ENCODE assay signal across 8 cellular contexts in genomic region chr3:65439641-65440040, GRCh38.
DNase-seq lines count a peak whose midpoint lies in the region; TF ChIP-seq lines count a peak whose summit lies in the region.

No MANE protein-coding gene starts in this region.

- H3K27me3 ChIP-seq in fibroblast of lung (ENCODE audit: control insufficient read depth, insufficient read depth, low read length) = no peaks in the 10 kb centered on the region
- no peaks in the 10 kb centered on the region for H3K27me3 ChIP-seq in neuronal stem cell (ENCODE audit: control insufficient read depth in 3 of 3, insufficient read depth in 3 of 3, low read depth in 1 of 3, low read length in 3 of 3)

- no peak overlapping the region for H2BK5ac ChIP-seq in neuronal stem cell (ENCODE audit: low read length)

- H2BK120ac ChIP-seq in neuronal stem cell (ENCODE audit: low read depth, low read length) = no peak overlapping the region

- no peak overlapping the region for H2BK12ac ChIP-seq in neuronal stem cell (ENCODE audit: low read length)

- CTCF ChIA-PET in RWPE1 (lab: Yijun Ruan, JAX) = interaction anchor here (0.6 to 1.4 kb wide), 8 partner anchors 15 to 906 kb away, joined by 3 to 6 read pairs (median 4); no protein-coding TSS in a partner anchor

- H3K4me2 ChIP-seq in fibroblast of lung (ENCODE audit: extremely low read depth, insufficient read depth, low read length) (no peak overlapping the region), neuronal stem cell (ENCODE audit: insufficient read depth, low read length, poor library complexity, severe bottlenecking) (no peak overlapping the region)

- H3K23ac ChIP-seq in neuronal stem cell (ENCODE audit: low read depth, low read length, poor library complexity) = no peak overlapping the region

- H3K14ac ChIP-seq in neuronal stem cell (ENCODE audit: low read length) = no peak overlapping the region

- no peak overlapping the region for H2BK15ac ChIP-seq in neuronal stem cell (ENCODE audit: low read length)

- peak in 11 of 14 donors; percentile 11 to 72 (median 43) for DNase-seq in C1 segment of cervical spinal cord (lab: John Stamatoyannopoulos, UW)
- DNase-seq in HFF-Myc (ENCODE audit: extremely low read depth, low read depth) = peak; percentile 46
- DNase-seq in RWPE1 (ENCODE audit: low spot score) = peak; percentile 47
- DNase-seq in fibroblast of lung (ENCODE audit: low read depth in 2 of 2) = peak; percentile 40 to 76
- peak; percentile 44 for DNase-seq in neuronal stem cell (ENCODE audit: low spot score)
- no peak for DNase-seq in activated gamma-delta T cell treated with Interleukin-2 at 50 U/mL for 16 hours
- DNase-seq in stimulated activated CD4-positive, alpha-beta T cell treated with anti-CD3 and anti-CD28 coated beads, Interleukin-4, amount 100 ng/mL, for 1 hour = no peak
- no peak for DNase-seq in mesenteric fat pad (ENCODE audit: low spot score)

- no peaks in the 10 kb centered on the region for H4K20me1 ChIP-seq in fibroblast of lung (ENCODE audit: control insufficient read depth, extremely low read depth, insufficient read depth, low read length)

- POLR2A ChIA-PET in RWPE1 (lab: Yijun Ruan, JAX; ENCODE audit: low non-redundant PET) = no interaction called here

- no peak overlapping the region for H4K91ac ChIP-seq in neuronal stem cell (ENCODE audit: low read depth, low read length, poor library complexity)

- no peak overlapping the region for H2AFZ ChIP-seq in fibroblast of lung (ENCODE audit: low read length)
- H2AFZ ChIP-seq in neuronal stem cell (ENCODE audit: low read length) = peak overlapping the region; percentile 60

- H3K79me1 ChIP-seq in neuronal stem cell (ENCODE audit: low read depth, low read length) = no peaks in the 10 kb centered on the region

- H3K9ac ChIP-seq in fibroblast of lung (ENCODE audit: insufficient read depth, low read length) = no peak overlapping the region
- H3K9ac ChIP-seq in neuronal stem cell (ENCODE audit: low read depth, low read length, poor library complexity) = no peak overlapping the region

- H3K4me1 ChIP-seq in fibroblast of lung (ENCODE audit: control insufficient read depth, extremely low read depth, insufficient read depth, low read length) (no peaks in the 10 kb centered on the region), neuronal stem cell (ENCODE audit: control insufficient read depth in 2 of 2, insufficient read depth in 1 of 2, low read depth in 1 of 2, low read length in 2 of 2) (peaks cover 2 to 7% of the 10 kb centered on the region in 2 donors)

- no peaks in the 10 kb centered on the region for H3K79me2 ChIP-seq in fibroblast of lung (ENCODE audit: control insufficient read depth, insufficient read depth, low read length)

- no peak overlapping the region for H3K18ac ChIP-seq in neuronal stem cell (ENCODE audit: low read length)

- no CpG with 5 or more reads among the region's 5 CpGs for WGBS in neuronal stem cell (ENCODE audit: extremely low coverage in 2 of 2, insufficient read length in 2 of 2, insufficient replicate concordance in 1 of 2), 2 donors

- H2AK5ac ChIP-seq in neuronal stem cell (ENCODE audit: low read depth, low read length) = no peak overlapping the region

- H3K27ac ChIP-seq in RWPE1 (no peak overlapping the region), fibroblast of lung (ENCODE audit: insufficient read depth, low read length) (no peak overlapping the region), neuronal stem cell (replicated peaks; ENCODE audit: low read length) (no peak overlapping the region)

- TF ChIP-seq CTCF in HFF-Myc (IDR thresholded peaks at IDR 0.05; ENCODE audit: low read depth, low read length, missing control alignments) = peak; percentile 67
- TF ChIP-seq CTCF in RWPE1 (conservative IDR thresholded peaks at IDR 0.05; ENCODE audit: low read depth) = peak; percentile 26; the same call in 1 of the 2 replicates
- TF ChIP-seq CTCF in fibroblast of lung (conservative IDR thresholded peaks at IDR 0.05 in 1 of 2, IDR thresholded peaks at IDR 0.05 in 1 of 2; ENCODE audit: low read depth in 1 of 2, low read length in 2 of 2) = peak; percentile 71 to 81

- H4K8ac ChIP-seq in neuronal stem cell (ENCODE audit: low read depth, low read length) = no peak overlapping the region

- H3K9me3 ChIP-seq in fibroblast of lung (ENCODE audit: control insufficient read depth, insufficient read depth, low read depth, low read length) = no peaks in the 10 kb centered on the region
- H3K9me3 ChIP-seq in neuronal stem cell (replicated peaks in 1 of 2; ENCODE audit: control insufficient read depth in 2 of 2, insufficient read depth in 1 of 2, low read depth in 1 of 2, low read length in 2 of 2) = no peaks in the 10 kb centered on the region

- H3K4me3 ChIP-seq in HFF-Myc (replicated peaks; ENCODE audit: low read depth, low read length) (no peak overlapping the region), fibroblast of lung (replicated peaks in 1 of 4; ENCODE audit: control extremely low read depth in 1 of 4, insufficient read depth in 1 of 4, low read depth in 3 of 4, low read length in 4 of 4) (no peak overlapping the region), neuronal stem cell (ENCODE audit: low read length in 2 of 2) (no peak overlapping the region)

- H3K4ac ChIP-seq in neuronal stem cell (ENCODE audit: low read length) = no peak overlapping the region

- H3K36me3 ChIP-seq in fibroblast of lung (ENCODE audit: control insufficient read depth, insufficient read depth, low read length) (no peaks in the 10 kb centered on the region), neuronal stem cell (replicated peaks in 1 of 2; ENCODE audit: control insufficient read depth in 2 of 2, insufficient read depth in 2 of 2, low read length in 2 of 2) (peaks cover 1 to 70% of the 10 kb centered on the region in 2 donors)

Comparison
In these comparisons a context has a peak if more than half of its experiments do, and no peak if none do; other contexts are left out.
1. DNase-seq: peak in C1 segment of cervical spinal cord (11 of 14), HFF-Myc (single experiment), RWPE1 (single experiment), fibroblast of lung (2 of 2) and neuronal stem cell (single experiment); none in activated gamma-delta T cell treated with Interleukin-2 at 50 U/mL for 16 hours (single experiment), stimulated activated CD4-positive, alpha-beta T cell treated with anti-CD3 and anti-CD28 coated beads, Interleukin-4, amount 100 ng/mL, for 1 hour (single experiment) and mesenteric fat pad (single experiment).
2. CTCF ChIP-seq: peak in every context shown above with its lines; median percentile 76 in fibroblast of lung; 67 in HFF-Myc; 26 in RWPE1.